Comparison of ENCODE assay signal across 13 cellular contexts in the genomic region with DNA sequence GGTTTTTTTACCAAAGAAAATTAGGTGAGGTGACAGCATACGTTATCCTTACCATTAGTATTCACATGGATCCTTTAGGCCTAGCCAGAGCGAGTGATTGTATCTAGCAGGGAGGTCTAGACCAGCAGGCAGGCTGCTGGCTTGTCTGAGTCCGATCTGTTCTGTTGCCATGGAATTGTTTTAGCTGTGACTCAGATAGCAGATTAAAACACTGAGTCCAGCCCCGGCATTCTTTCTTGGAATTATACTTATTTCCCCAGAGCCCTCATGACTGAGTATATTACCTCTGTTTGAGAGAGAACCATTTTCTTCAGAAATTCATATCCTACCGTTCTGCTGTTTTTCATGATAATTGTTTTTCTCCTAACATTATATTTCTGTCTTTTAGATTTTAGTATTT. TPM values are rescaled to one million over a fixed set of nuclear protein-coding genes. Genes with fewer than 3 reads are reported as not detected.
A peak's percentile ranks its signal among the peaks of the same experiment; 100 is the strongest.
DNase-seq lines count a peak whose midpoint lies in the region; ATAC-seq, FAIRE-seq and TF ChIP-seq lines count a peak whose summit lies in the region.
"Had no signal": no experiment of that assay in that cellular context is flagged by ENCODE, and none has a peak within 500 bp of the region (broad histone marks: within the 10 kb centered on the region; RNA-seq: fewer than 3 reads in every experiment).

No MANE protein-coding gene starts in this region.

- no peak overlapping the region for H3K4me3 Mint-ChIP-seq in CD8-positive, alpha-beta memory T cell
- H3K4me3 Mint-ChIP-seq in activated CD4-positive, alpha-beta T cell treated with anti-CD3 and anti-CD28 coated beads for 36 hours = no peak overlapping the region
- H3K4me3 Mint-ChIP-seq: T-cell had no signal

- no peak for DNase-seq in CD8-positive, alpha-beta memory T cell
- peak; percentile 33 for DNase-seq in RPMI7951 (ENCODE audit: low read depth)
- peak; percentile 89 for DNase-seq in fibroblast of peridontal ligament (ENCODE audit: extremely low read depth)
- DNase-seq in pancreas = no peak
- no peak for DNase-seq in NCI-H1048 (lab: John Stamatoyannopoulos, UW)
- no peak for DNase-seq in NCI-H1436 treated with DMSO at 0.1 percent for 48 hours (lab: John Stamatoyannopoulos, UW)
- no peak for DNase-seq in activated CD4-positive, alpha-beta T cell treated with anti-CD3 and anti-CD28 coated beads for 36 hours
- no peak for DNase-seq in epidermal melanocyte (ENCODE audit: insufficient read length, low spot score)
- DNase-seq: NCI-H2107; stimulated activated CD4-positive, alpha-beta T cell treated with anti-CD3 and anti-CD28 coated beads, Interleukin-2, amount 100 ng/mL, for 24 hours; T-cell had no signal

- H3K36me3 Mint-ChIP-seq in CD8-positive, alpha-beta memory T cell = peaks cover 0 to 6% (median 4%) of the 10 kb centered on the region in 3 donors
- H3K36me3 Mint-ChIP-seq in activated CD4-positive, alpha-beta T cell treated with anti-CD3 and anti-CD28 coated beads for 36 hours (ENCODE audit: low read depth) = peaks cover 4% of the 10 kb centered on the region

- no peaks in the 10 kb centered on the region for H3K27me3 ChIP-seq in CD8-positive, alpha-beta memory T cell (ENCODE audit: insufficient read depth, low read length, poor library complexity, severe bottlenecking)
- peaks cover 0 to 5% (median 0%) of the 10 kb centered on the region in 4 donors for H3K27me3 ChIP-seq in pancreas
- H3K27me3 ChIP-seq: tibial nerve had no signal

- peak overlapping the region in 1 of 8 donors; percentile 1 for H3K27ac Mint-ChIP-seq in CD8-positive, alpha-beta memory T cell
- no peak overlapping the region for H3K27ac Mint-ChIP-seq in activated CD4-positive, alpha-beta T cell treated with anti-CD3 and anti-CD28 coated beads for 36 hours
- H3K27ac Mint-ChIP-seq: T-cell had no signal

- peak overlapping the region; percentile 11 for H3K27ac ChIP-seq in CD8-positive, alpha-beta memory T cell (ENCODE audit: low read depth, low read length)
- no peak overlapping the region for H3K27ac ChIP-seq in pancreas

- no peaks in the 10 kb centered on the region for H3K36me3 ChIP-seq in CD8-positive, alpha-beta memory T cell (ENCODE audit: insufficient read depth, low read length)
- no peaks in the 10 kb centered on the region for H3K36me3 ChIP-seq in pancreas

- FAIRE-seq in pancreas (lab: Jason Lieb, UNC) = no peak
- FAIRE-seq: HTR-8/SVneo had no signal

- 72 to 81% methylated on average over 5 of the region's 5 CpGs for WGBS in pancreas, 2 donors

- peak in 3 of 4 donors; percentile 22 to 68 (median 47) for ATAC-seq in pancreas
- no peak for ATAC-seq in activated CD4-positive, alpha-beta T cell treated with anti-CD3 and anti-CD28 coated beads for 36 hours
- ATAC-seq: T-cell had no signal

- H3K9me3 ChIP-seq in CD8-positive, alpha-beta memory T cell (ENCODE audit: low read length) = no peaks in the 10 kb centered on the region
- H3K9me3 ChIP-seq in pancreas = no peaks in the 10 kb centered on the region
- H3K9me3 ChIP-seq: tibial nerve had no signal

- no peaks in the 10 kb centered on the region for H3K4me1 ChIP-seq in CD8-positive, alpha-beta memory T cell (ENCODE audit: insufficient read depth, low read length)
- H3K4me1 ChIP-seq in pancreas = no peaks in the 10 kb centered on the region

- intact Hi-C loops in pancreas (cut with DNase I) = no loop called here
- intact Hi-C loops in activated CD4-positive, alpha-beta T cell treated with anti-CD3 and anti-CD28 coated beads for 36 hours (cut with DNase I, micrococcal nuclease) = no loop called here

- peaks cover 0 to 4% of the 10 kb centered on the region in 2 donors for H3K27me3 Mint-ChIP-seq in CD8-positive, alpha-beta memory T cell
- H3K27me3 Mint-ChIP-seq in activated CD4-positive, alpha-beta T cell treated with anti-CD3 and anti-CD28 coated beads for 36 hours = no peaks in the 10 kb centered on the region

- H3K4me1 Mint-ChIP-seq in CD8-positive, alpha-beta memory T cell = no peaks in the 10 kb centered on the region
- no peaks in the 10 kb centered on the region for H3K4me1 Mint-ChIP-seq in activated CD4-positive, alpha-beta T cell treated with anti-CD3 and anti-CD28 coated beads for 36 hours
- H3K4me1 Mint-ChIP-seq: T-cell had no signal

- TF ChIP-seq CTCF in pancreas (IDR thresholded peaks at IDR 0.05) = no peak

- no peaks in the 10 kb centered on the region for H3K9me3 Mint-ChIP-seq in CD8-positive, alpha-beta memory T cell
- no peaks in the 10 kb centered on the region for H3K9me3 Mint-ChIP-seq in activated CD4-positive, alpha-beta T cell treated with anti-CD3 and anti-CD28 coated beads for 36 hours (ENCODE audit: low read depth)
- H3K9me3 Mint-ChIP-seq: T-cell had no signal

- no peak overlapping the region for H3K4me3 ChIP-seq in CD8-positive, alpha-beta memory T cell (ENCODE audit: low read length)
- H3K4me3 ChIP-seq in pancreas = no peak overlapping the region
- H3K4me3 ChIP-seq: tibial nerve had no signal

- POLR2A ChIA-PET in CD8-positive, alpha-beta memory T cell (lab: Charles Lee) = no interaction called here
- POLR2A ChIA-PET in activated CD4-positive, alpha-beta T cell treated with anti-CD3 and anti-CD28 coated beads for 36 hours (lab: Charles Lee) = no interaction called here

- CTCF ChIA-PET in CD8-positive, alpha-beta memory T cell (lab: Charles Lee) = no interaction called here
- CTCF ChIA-PET in activated CD4-positive, alpha-beta T cell treated with anti-CD3 and anti-CD28 coated beads for 36 hours (lab: Charles Lee) = no interaction called here

RNA-seq across cellular contexts. Expression of a gene that starts 37.4 kb away (rescaled TPM):
- 1 to 10 TPM; 1.7 to 1.9 TPM for total RNA-seq in CD8-positive, alpha-beta memory T cell
- polyA plus RNA-seq in CD8-positive, alpha-beta memory T cell = 0.31 TPM
- 8.5 and 10.0 TPM in 2 replicates for total RNA-seq in RPMI7951 (2014; rRNA removed; shearing (Covaris generic))
- total RNA-seq in pancreas = 10 to 100 TPM in 3 of 6 donors, 1 to 10 TPM in 3; 6.9 to 12.9 (median 9.7) TPM
- polyA plus RNA-seq in pancreas = 10 to 100 TPM in 1 of 2 donors, 1 to 10 TPM in 1; 8.5 to 16.2 TPM
- 1 to 10 TPM; 3.5 to 3.8 TPM for total RNA-seq in activated CD4-positive, alpha-beta T cell treated with anti-CD3 and anti-CD28 coated beads for 36 hours

RNA-seq across cellular contexts. Expression of a gene that starts 54.2 kb away (rescaled TPM):
- under 1 TPM in 1 of 2 experiments, not detected in 1; 0.11 TPM for total RNA-seq in CD8-positive, alpha-beta memory T cell
- polyA plus RNA-seq in CD8-positive, alpha-beta memory T cell = 0.38 TPM
- total RNA-seq in RPMI7951 (2014; rRNA removed; shearing (Covaris generic)) = 31.3 and 39.3 TPM in 2 replicates
- 10 to 100 TPM in 3 of 6 donors, 1 to 10 TPM in 3; 7.5 to 20.3 (median 11.4) TPM for total RNA-seq in pancreas
- polyA plus RNA-seq in pancreas = 10 to 100 TPM in 1 of 2 donors, 1 to 10 TPM in 1; 6.8 to 27.6 TPM
- under 1 TPM; 0.21 to 0.23 TPM for total RNA-seq in activated CD4-positive, alpha-beta T cell treated with anti-CD3 and anti-CD28 coated beads for 36 hours

Comparison
In these comparisons a context has a peak if more than half of its experiments do, and no peak if none do; other contexts are left out.
1. DNase-seq: peak in RPMI7951 (single experiment) and fibroblast of peridontal ligament (single experiment); none in CD8-positive, alpha-beta memory T cell (0 of 5), pancreas (0 of 6), NCI-H1048 (single experiment), NCI-H1436 treated with DMSO at 0.1 percent for 48 hours (single experiment), activated CD4-positive, alpha-beta T cell treated with anti-CD3 and anti-CD28 coated beads for 36 hours (single experiment) and epidermal melanocyte (single experiment).
2. RNA of a gene that starts 54.2 kb away (total RNA-seq): 31.3 to 39.3 TPM in RPMI7951 and 7.5 to 20.3 TPM in pancreas; 0.21 to 0.23 TPM in activated CD4-positive, alpha-beta T cell treated with anti-CD3 and anti-CD28 coated beads for 36 hours and 0.11 TPM in CD8-positive, alpha-beta memory T cell; every median in the first group is over 4 times any median in the second.